In the genomic region with DNA sequence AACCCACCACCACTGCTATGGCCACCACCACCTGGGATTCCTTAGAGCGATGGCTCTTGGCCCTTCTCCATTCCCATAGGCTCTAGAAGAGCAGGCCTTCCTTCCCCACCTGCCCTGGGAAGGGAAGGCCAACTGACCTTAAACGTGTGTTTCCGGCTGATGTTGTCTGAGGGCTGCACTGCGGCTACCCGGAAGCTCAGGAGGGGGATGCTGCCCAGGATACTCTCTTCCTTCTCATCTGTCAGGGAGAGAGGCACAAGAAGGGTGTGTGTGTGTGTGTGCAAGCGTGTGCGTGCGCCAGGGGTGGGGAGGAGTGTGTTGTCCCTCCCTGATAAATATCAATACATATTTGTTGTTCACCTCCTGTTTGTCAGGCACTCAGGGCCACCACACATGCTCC, we compare ENCODE assay signal across 2 cellular contexts.
TF ChIP-seq lines count a peak whose summit lies in the region.

No MANE protein-coding gene starts in this region.

TF ChIP-seq in liver, 16 proteins besides CTCF, POLR2A, EP300 and RAD21:
- no peak for TF ChIP-seq EGR1 (IDR thresholded peaks at IDR 0.05; ENCODE audit: low read depth in 2 of 2)
- no peak for TF ChIP-seq YY1 (IDR thresholded peaks at IDR 0.05)
- no peak for TF ChIP-seq FOXA2 (IDR thresholded peaks at IDR 0.05)
- TF ChIP-seq, protein P1, sequence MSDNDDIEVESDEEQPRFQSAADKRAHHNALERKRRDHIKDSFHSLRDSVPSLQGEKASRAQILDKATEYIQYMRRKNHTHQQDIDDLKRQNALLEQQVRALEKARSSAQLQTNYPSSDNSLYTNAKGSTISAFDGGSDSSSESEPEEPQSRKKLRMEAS (IDR thresholded peaks at IDR 0.05): no peak
- TF ChIP-seq, protein P2, sequence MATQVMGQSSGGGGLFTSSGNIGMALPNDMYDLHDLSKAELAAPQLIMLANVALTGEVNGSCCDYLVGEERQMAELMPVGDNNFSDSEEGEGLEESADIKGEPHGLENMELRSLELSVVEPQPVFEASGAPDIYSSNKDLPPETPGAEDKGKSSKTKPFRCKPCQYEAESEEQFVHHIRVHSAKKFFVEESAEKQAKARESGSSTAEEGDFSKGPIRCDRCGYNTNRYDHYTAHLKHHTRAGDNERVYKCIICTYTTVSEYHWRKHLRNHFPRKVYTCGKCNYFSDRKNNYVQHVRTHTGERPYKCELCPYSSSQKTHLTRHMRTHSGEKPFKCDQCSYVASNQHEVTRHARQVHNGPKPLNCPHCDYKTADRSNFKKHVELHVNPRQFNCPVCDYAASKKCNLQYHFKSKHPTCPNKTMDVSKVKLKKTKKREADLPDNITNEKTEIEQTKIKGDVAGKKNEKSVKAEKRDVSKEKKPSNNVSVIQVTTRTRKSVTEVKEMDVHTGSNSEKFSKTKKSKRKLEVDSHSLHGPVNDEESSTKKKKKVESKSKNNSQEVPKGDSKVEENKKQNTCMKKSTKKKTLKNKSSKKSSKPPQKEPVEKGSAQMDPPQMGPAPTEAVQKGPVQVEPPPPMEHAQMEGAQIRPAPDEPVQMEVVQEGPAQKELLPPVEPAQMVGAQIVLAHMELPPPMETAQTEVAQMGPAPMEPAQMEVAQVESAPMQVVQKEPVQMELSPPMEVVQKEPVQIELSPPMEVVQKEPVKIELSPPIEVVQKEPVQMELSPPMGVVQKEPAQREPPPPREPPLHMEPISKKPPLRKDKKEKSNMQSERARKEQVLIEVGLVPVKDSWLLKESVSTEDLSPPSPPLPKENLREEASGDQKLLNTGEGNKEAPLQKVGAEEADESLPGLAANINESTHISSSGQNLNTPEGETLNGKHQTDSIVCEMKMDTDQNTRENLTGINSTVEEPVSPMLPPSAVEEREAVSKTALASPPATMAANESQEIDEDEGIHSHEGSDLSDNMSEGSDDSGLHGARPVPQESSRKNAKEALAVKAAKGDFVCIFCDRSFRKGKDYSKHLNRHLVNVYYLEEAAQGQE (IDR thresholded peaks at IDR 0.05): no peak
- TF ChIP-seq HNF4A (conservative IDR thresholded peaks at IDR 0.05): no peak
- TF ChIP-seq, protein P3, sequence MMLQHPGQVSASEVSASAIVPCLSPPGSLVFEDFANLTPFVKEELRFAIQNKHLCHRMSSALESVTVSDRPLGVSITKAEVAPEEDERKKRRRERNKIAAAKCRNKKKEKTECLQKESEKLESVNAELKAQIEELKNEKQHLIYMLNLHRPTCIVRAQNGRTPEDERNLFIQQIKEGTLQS (IDR thresholded peaks at IDR 0.05): no peak
- TF ChIP-seq NR2F2 (IDR thresholded peaks at IDR 0.05): no peak
- TF ChIP-seq HNF4G (IDR thresholded peaks at IDR 0.05): no peak
- TF ChIP-seq RXRA (IDR thresholded peaks at IDR 0.05): no peak
- no peak for TF ChIP-seq SP1 (IDR thresholded peaks at IDR 0.05)
- TF ChIP-seq, protein P4, sequence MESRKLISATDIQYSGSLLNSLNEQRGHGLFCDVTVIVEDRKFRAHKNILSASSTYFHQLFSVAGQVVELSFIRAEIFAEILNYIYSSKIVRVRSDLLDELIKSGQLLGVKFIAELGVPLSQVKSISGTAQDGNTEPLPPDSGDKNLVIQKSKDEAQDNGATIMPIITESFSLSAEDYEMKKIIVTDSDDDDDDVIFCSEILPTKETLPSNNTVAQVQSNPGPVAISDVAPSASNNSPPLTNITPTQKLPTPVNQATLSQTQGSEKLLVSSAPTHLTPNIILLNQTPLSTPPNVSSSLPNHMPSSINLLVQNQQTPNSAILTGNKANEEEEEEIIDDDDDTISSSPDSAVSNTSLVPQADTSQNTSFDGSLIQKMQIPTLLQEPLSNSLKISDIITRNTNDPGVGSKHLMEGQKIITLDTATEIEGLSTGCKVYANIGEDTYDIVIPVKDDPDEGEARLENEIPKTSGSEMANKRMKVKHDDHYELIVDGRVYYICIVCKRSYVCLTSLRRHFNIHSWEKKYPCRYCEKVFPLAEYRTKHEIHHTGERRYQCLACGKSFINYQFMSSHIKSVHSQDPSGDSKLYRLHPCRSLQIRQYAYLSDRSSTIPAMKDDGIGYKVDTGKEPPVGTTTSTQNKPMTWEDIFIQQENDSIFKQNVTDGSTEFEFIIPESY (IDR thresholded peaks at IDR 0.05): no peak

TF ChIP-seq in HepG2, 621 proteins besides CTCF, POLR2A, EP300 and RAD21:
- no peak for TF ChIP-seq U2AF1 (optimal IDR thresholded peaks at IDR 0.05; ENCODE audit: low read depth, low read length)
- no peak for TF ChIP-seq MAZ (IDR thresholded peaks at IDR 0.05; ENCODE audit: borderline replicate concordance, low read depth, low read length)
- TF ChIP-seq MAZ (CRISPR knock-in tag; IDR thresholded peaks at IDR 0.05; ENCODE audit: low read depth): no peak
- TF ChIP-seq, protein P5, sequence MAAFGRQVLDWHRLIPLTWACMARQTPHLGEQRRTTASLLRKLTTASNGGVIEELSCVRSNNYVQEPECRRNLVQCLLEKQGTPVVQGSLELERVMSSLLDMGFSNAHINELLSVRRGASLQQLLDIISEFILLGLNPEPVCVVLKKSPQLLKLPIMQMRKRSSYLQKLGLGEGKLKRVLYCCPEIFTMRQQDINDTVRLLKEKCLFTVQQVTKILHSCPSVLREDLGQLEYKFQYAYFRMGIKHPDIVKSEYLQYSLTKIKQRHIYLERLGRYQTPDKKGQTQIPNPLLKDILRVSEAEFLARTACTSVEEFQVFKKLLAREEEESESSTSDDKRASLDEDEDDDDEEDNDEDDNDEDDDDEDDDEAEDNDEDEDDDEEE (CRISPR knock-in tag; IDR thresholded peaks at IDR 0.05): no peak
- no peak for TF ChIP-seq KDM6A (CRISPR knock-in tag; IDR thresholded peaks at IDR 0.05; ENCODE audit: low read depth)
- no peak for TF ChIP-seq ZFAT (CRISPR knock-in tag; conservative IDR thresholded peaks at IDR 0.05)
- TF ChIP-seq ZNF333 (CRISPR knock-in tag; IDR thresholded peaks at IDR 0.05; ENCODE audit: borderline replicate concordance): no peak
- no peak for TF ChIP-seq ZNF781 (CRISPR knock-in tag; IDR thresholded peaks at IDR 0.05; ENCODE audit: borderline replicate concordance, not compliant biosample characterization)
- TF ChIP-seq, protein P6, sequence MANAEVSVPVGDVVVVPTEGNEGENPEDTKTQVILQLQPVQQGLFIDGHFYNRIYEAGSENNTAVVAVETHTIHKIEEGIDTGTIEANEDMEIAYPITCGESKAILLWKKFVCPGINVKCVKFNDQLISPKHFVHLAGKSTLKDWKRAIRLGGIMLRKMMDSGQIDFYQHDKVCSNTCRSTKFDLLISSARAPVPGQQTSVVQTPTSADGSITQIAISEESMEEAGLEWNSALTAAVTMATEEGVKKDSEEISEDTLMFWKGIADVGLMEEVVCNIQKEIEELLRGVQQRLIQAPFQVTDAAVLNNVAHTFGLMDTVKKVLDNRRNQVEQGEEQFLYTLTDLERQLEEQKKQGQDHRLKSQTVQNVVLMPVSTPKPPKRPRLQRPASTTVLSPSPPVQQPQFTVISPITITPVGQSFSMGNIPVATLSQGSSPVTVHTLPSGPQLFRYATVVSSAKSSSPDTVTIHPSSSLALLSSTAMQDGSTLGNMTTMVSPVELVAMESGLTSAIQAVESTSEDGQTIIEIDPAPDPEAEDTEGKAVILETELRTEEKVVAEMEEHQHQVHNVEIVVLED (CRISPR knock-in tag; IDR thresholded peaks at IDR 0.05; ENCODE audit: borderline replicate concordance): no peak
